Comparison of ENCODE assay signal across 1 cellular context in the genomic region with DNA sequence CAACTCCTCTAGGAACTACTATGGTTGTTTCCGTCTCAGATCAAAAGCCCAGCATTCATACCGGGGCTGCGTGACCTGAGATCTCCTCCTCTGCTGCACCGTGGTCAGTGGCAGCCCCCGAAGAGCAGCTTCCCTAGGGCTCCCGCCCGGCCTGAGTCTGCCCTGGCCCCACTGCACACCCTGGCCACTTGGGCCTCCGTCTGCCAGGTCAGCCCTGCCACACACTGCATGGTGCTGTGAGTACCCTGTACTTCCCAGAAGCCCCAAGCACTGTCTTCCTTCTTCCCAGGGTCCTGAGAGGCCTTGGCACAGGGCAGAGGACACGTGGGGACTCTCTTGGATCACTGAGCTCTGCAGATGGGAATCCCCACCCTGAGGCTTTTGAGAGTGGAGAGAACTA.
TF ChIP-seq lines count a peak whose summit lies in the region.

No MANE protein-coding gene starts in this region.

TF ChIP-seq in SK-N-SH treated with all-trans-retinoic acid at 6 μM for 48 hours, 23 proteins besides CTCF, POLR2A, EP300 and RAD21 (continued from another document):
- no peak for TF ChIP-seq TSHZ2 (CRISPR knock-in tag; IDR thresholded peaks at IDR 0.05)
- TF ChIP-seq SNAI2 (CRISPR knock-in tag; IDR thresholded peaks at IDR 0.05): no peak
- no peak for TF ChIP-seq OSR1 (CRISPR knock-in tag; IDR thresholded peaks at IDR 0.05)
